In genomic region chr3:129184784-129185542, GRCh38 we compare ENCODE assay signal across 8 cellular contexts. TPM values are rescaled to one million over a fixed set of nuclear protein-coding genes. Genes with fewer than 3 reads are reported as not detected.
DNase-seq lines count a peak whose midpoint lies in the region; ATAC-seq and TF ChIP-seq lines count a peak whose summit lies in the region.
"Not testable (repeated sequence)": the region's sequence is repeated elsewhere in the genome, so short reads cannot be mapped to it uniquely, and the experiment has no call there.

No MANE protein-coding gene starts in this region.

- peak overlapping the region; percentile 96 for H3K4me3 Mint-ChIP-seq in activated CD4-positive, alpha-beta T cell treated with anti-CD3 and anti-CD28 coated beads, Interleukin-2, amount 10 ng/mL, durations not matched to agents 24 days and 14 days

- H3K27me3 ChIP-seq in DND-41 (ENCODE audit: insufficient read depth, low read length, poor library complexity); MM.1S (replicated peaks; ENCODE audit: insufficient read depth, low read length); brain microvascular endothelial cell (replicated peaks); vagina: not testable (repeated sequence)

- not testable (repeated sequence) for H3K27ac ChIP-seq in DND-41 (ENCODE audit: low read length); brain microvascular endothelial cell; mesodermal cell (ENCODE audit: low read depth, low read length, severe bottlenecking)
- H3K27ac ChIP-seq in MM.1S (ENCODE audit: low read length) (peak overlapping the region; percentile 90; the same call in 1 of the 2 replicates), vagina (peak overlapping the region; percentile 98)

- H3K4me3 ChIP-seq in DND-41 (ENCODE audit: low read depth in 1 of 2, low read length in 2 of 2) = peak overlapping the region; percentile 67 to 72; a peak in 2 of 4 replicates
- peak overlapping the region; percentile 99; the same call in 1 of the 2 replicates for H3K4me3 ChIP-seq in MM.1S (ENCODE audit: low read length)
- H3K4me3 ChIP-seq in brain microvascular endothelial cell (ENCODE audit: low read depth, low read length) = peak overlapping the region; percentile 80
- peak overlapping the region; percentile 99 for H3K4me3 ChIP-seq in fibroblast of villous mesenchyme (ENCODE audit: low read depth, low read length)
- peak overlapping the region; percentile 76 for H3K4me3 ChIP-seq in mesodermal cell (ENCODE audit: extremely low read depth, insufficient read depth, low read length, poor library complexity, severe bottlenecking)
- peak overlapping the region; percentile 87 for H3K4me3 ChIP-seq in retinal pigment epithelial cell (ENCODE audit: low read length)
- H3K4me3 ChIP-seq in vagina = peak overlapping the region in 1 of 2 donors; percentile 98

- H3K9me3 ChIP-seq in DND-41 (ENCODE audit: insufficient read depth, low read length, severe bottlenecking); MM.1S (replicated peaks; ENCODE audit: insufficient read depth, low read length); mesodermal cell (ENCODE audit: control insufficient read depth, low read length); vagina: not testable (repeated sequence)

- H2AFZ ChIP-seq in DND-41 (ENCODE audit: low read depth, low read length); MM.1S (ENCODE audit: low read length): not testable (repeated sequence)

- peaks cover 58% of the 10 kb centered on the region for H3K79me2 ChIP-seq in DND-41 (ENCODE audit: insufficient read depth, low read length)
- peaks cover 60% of the 10 kb centered on the region for H3K79me2 ChIP-seq in MM.1S (ENCODE audit: low read length)

- peaks cover 26% of the 10 kb centered on the region for H4K20me1 ChIP-seq in DND-41 (ENCODE audit: insufficient read depth, low read length)
- H4K20me1 ChIP-seq in MM.1S (ENCODE audit: insufficient read depth, low read length) = peaks cover 25% of the 10 kb centered on the region

- H3K9me2 ChIP-seq in MM.1S (replicated peaks; ENCODE audit: insufficient read depth, low read length) = not testable (repeated sequence)

- in situ Hi-C loops in brain microvascular endothelial cell (cut with HindIII; ENCODE audit: low pct_ligation_motif_present, low sequenced_read_pairs) = not testable (repeated sequence)

- peaks cover 41% of the 10 kb centered on the region for H3K4me1 ChIP-seq in DND-41 (ENCODE audit: insufficient read depth, low read length)
- H3K4me1 ChIP-seq in MM.1S (ENCODE audit: low read length) = peaks cover 18% of the 10 kb centered on the region
- peaks cover 11% of the 10 kb centered on the region for H3K4me1 ChIP-seq in mesodermal cell (ENCODE audit: control insufficient read depth, insufficient read depth, low read length, poor library complexity, severe bottlenecking)
- peaks cover 37% of the 10 kb centered on the region for H3K4me1 ChIP-seq in vagina

- not testable (repeated sequence) for H3K27me3 Mint-ChIP-seq in activated CD4-positive, alpha-beta T cell treated with anti-CD3 and anti-CD28 coated beads, Interleukin-2, amount 10 ng/mL, durations not matched to agents 24 days and 14 days

- 94 to 97% methylated on average over 10 to 11 of the region's 20 CpGs for WGBS in mesodermal cell (ENCODE audit: insufficient coverage in 2 of 2), 2 experiments

- H3K27ac Mint-ChIP-seq in activated CD4-positive, alpha-beta T cell treated with anti-CD3 and anti-CD28 coated beads, Interleukin-2, amount 10 ng/mL, durations not matched to agents 24 days and 14 days = peak overlapping the region; percentile 69

- H3K36me3 Mint-ChIP-seq in activated CD4-positive, alpha-beta T cell treated with anti-CD3 and anti-CD28 coated beads, Interleukin-2, amount 10 ng/mL, durations not matched to agents 24 days and 14 days (ENCODE audit: low read depth) = peaks cover 30% of the 10 kb centered on the region

- DNase-seq in DND-41; MM.1S; activated CD4-positive, alpha-beta T cell treated with anti-CD3 and anti-CD28 coated beads, Interleukin-2, amount 10 ng/mL, durations not matched to agents 24 days and 14 days; brain microvascular endothelial cell; fibroblast of villous mesenchyme (ENCODE audit: low read depth); retinal pigment epithelial cell (ENCODE audit: low read depth); vagina (ENCODE audit: extremely low spot score in 2 of 2): not testable (repeated sequence)

- ATAC-seq in DND-41 (ENCODE audit: insufficient read depth, low read depth) = not testable (repeated sequence)

- peaks cover 26% of the 10 kb centered on the region for H3K4me1 Mint-ChIP-seq in activated CD4-positive, alpha-beta T cell treated with anti-CD3 and anti-CD28 coated beads, Interleukin-2, amount 10 ng/mL, durations not matched to agents 24 days and 14 days

- not testable (repeated sequence) for TF ChIP-seq POLR2A in vagina (IDR thresholded peaks at IDR 0.05)

- peaks cover 28% of the 10 kb centered on the region for H3K36me3 ChIP-seq in DND-41 (ENCODE audit: insufficient read depth, low read length)
- H3K36me3 ChIP-seq in MM.1S (replicated peaks; ENCODE audit: insufficient read depth, low read length); brain microvascular endothelial cell (replicated peaks); vagina: not testable (repeated sequence)
- peaks cover 13% of the 10 kb centered on the region for H3K36me3 ChIP-seq in mesodermal cell (ENCODE audit: control insufficient read depth, insufficient read depth, low read length)

- TF ChIP-seq CTCF in DND-41 (IDR thresholded peaks at IDR 0.05; ENCODE audit: borderline replicate concordance, extremely low read depth, low read length, poor library complexity, severe bottlenecking); MM.1S (IDR thresholded peaks at IDR 0.05; ENCODE audit: low read length); brain microvascular endothelial cell (IDR thresholded peaks at IDR 0.05; ENCODE audit: low read depth, low read length, missing control alignments); fibroblast of villous mesenchyme (IDR thresholded peaks at IDR 0.05; ENCODE audit: insufficient read depth, low read depth, low read length); retinal pigment epithelial cell (conservative IDR thresholded peaks at IDR 0.05; ENCODE audit: low read depth, low read length); vagina (IDR thresholded peaks at IDR 0.05): not testable (repeated sequence)

- peak overlapping the region; percentile 65 for H3K4me2 ChIP-seq in DND-41 (ENCODE audit: insufficient read depth, low read length)
- peak overlapping the region; percentile 70; the same call in 1 of the 2 replicates for H3K4me2 ChIP-seq in MM.1S (ENCODE audit: low read depth, low read length)

- H3K9ac ChIP-seq in DND-41 (ENCODE audit: low read depth, low read length) (peak overlapping the region; percentile 98), MM.1S (ENCODE audit: low read length) (peak overlapping the region; percentile 100; the same call in 1 of the 2 replicates)

- intact Hi-C loops in activated CD4-positive, alpha-beta T cell treated with anti-CD3 and anti-CD28 coated beads, Interleukin-2, amount 10 ng/mL, durations not matched to agents 24 days and 14 days (cut with micrococcal nuclease) = loop anchor here (1.0 to 10.0 kb wide), 5 partner anchors 54 to 308 kb away; partner anchors contain the start of genes ACAD9, HMCES and MBD4
- intact Hi-C loops in vagina (cut with DNase I) = loop anchor here (5.0 kb wide), 1 partner anchor 62 kb away; the partner anchor contains the start of gene COPG1

- not testable (repeated sequence) for H3K9me3 Mint-ChIP-seq in activated CD4-positive, alpha-beta T cell treated with anti-CD3 and anti-CD28 coated beads, Interleukin-2, amount 10 ng/mL, durations not matched to agents 24 days and 14 days

- H3F3A ChIP-seq in MM.1S (ENCODE audit: insufficient read depth, low read length) = peaks cover 42% of the 10 kb centered on the region

RNA-seq across cellular contexts. Expression of gene CNBP, which starts 1.3 kb away (rescaled TPM):
- total RNA-seq in activated CD4-positive, alpha-beta T cell treated with anti-CD3 and anti-CD28 coated beads, Interleukin-2, amount 10 ng/mL, durations not matched to agents 24 days and 14 days = 422 and 430 TPM in 2 replicates
- total RNA-seq in fibroblast of villous mesenchyme (197 and 202 TPM in 2 replicates), vagina (405 TPM)
- polyA plus RNA-seq in mesodermal cell (2013, experiment 1 of 2) = 278 TPM
- 286 TPM for polyA plus RNA-seq in mesodermal cell (2013, experiment 2 of 2)

RNA-seq across cellular contexts. Expression of gene ISY1, which starts 24.1 kb away (rescaled TPM):
- total RNA-seq in activated CD4-positive, alpha-beta T cell treated with anti-CD3 and anti-CD28 coated beads, Interleukin-2, amount 10 ng/mL, durations not matched to agents 24 days and 14 days = 73.8 and 83.7 TPM in 2 replicates
- 27.4 and 32.4 TPM in 2 replicates for total RNA-seq in fibroblast of villous mesenchyme
- polyA plus RNA-seq in mesodermal cell (2013, experiment 1 of 2) = 31.3 TPM
- polyA plus RNA-seq in mesodermal cell (2013, experiment 2 of 2) = 25.1 TPM
- total RNA-seq in vagina = 16.2 TPM
